1 cellular context compared by ENCODE assay signal in the genomic region with DNA sequence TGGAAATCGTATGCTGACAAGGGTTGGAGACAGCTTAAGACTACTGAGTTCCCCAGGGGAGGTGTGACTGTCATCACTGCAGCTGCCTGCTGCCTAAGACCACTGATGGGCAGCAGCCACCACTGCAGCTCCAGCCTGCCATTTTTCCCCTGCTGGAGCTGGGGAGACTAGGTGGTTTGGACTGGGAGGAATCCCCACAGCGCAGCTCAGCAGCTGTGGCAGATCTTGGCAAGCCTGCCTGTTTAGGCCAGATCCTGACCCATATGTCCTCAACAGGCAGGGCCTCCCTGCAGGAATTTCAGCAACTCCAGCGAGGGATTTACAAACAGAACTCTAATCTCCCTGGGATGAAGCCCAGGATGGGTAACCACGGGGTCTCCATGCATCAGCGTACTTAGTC.
TF ChIP-seq lines count a peak whose summit lies in the region.

No MANE protein-coding gene starts in this region.

TF ChIP-seq in H1, 55 proteins besides CTCF, POLR2A, EP300 and RAD21:
- TF ChIP-seq HDAC6 (IDR thresholded peaks at IDR 0.05; ENCODE audit: low read depth, low read length) (no peak), YY1 (IDR thresholded peaks at IDR 0.05; ENCODE audit: low read depth, low read length) (peak; percentile 44; the same call in 1 of the 2 replicates)
